8 cellular contexts compared by ENCODE assay signal in genomic region chr7:77330169-77330882, GRCh38.
A peak's percentile ranks its signal among the peaks of the same experiment; 100 is the strongest.
DNase-seq lines count a peak whose midpoint lies in the region; ATAC-seq and TF ChIP-seq lines count a peak whose summit lies in the region.

No MANE protein-coding gene starts in this region.

- ATAC-seq in GM21367 (IDR thresholded peaks at IDR 0.05; ENCODE audit: unreplicated experiment): peak; percentile 47
- no peak for ATAC-seq in activated naive CD8-positive, alpha-beta T cell treated with anti-CD3 and anti-CD28 coated beads, Interleukin-2, amount 10 ng/mL, durations not matched to agents 7 days and 5 days (ENCODE audit: low read depth)
- ATAC-seq in stimulated activated effector memory CD8-positive, alpha-beta T cell treated with anti-CD3 and anti-CD28 coated beads, Interleukin-12 subunit alpha, Interleukin-12 subunit beta, amount 100 ng/mL, for 72 hours: peak; percentile 69
- ATAC-seq in GM21526 (IDR thresholded peaks at IDR 0.05; ENCODE audit: low FRiP score, unreplicated experiment): no peak

- no peak overlapping the region for H3K4me3 ChIP-seq in hepatocyte

- H3K36me3 ChIP-seq in hepatocyte (replicated peaks; ENCODE audit: insufficient read depth, low read depth): no peaks in the 10 kb centered on the region

- no peak for TF ChIP-seq CTCF in hepatocyte (IDR thresholded peaks at IDR 0.05; ENCODE audit: poor library complexity)

- no peaks in the 10 kb centered on the region for H4K20me1 ChIP-seq in hepatocyte (ENCODE audit: insufficient read depth, poor library complexity, severe bottlenecking)

- peak overlapping the region; percentile 39 for H3K27ac Mint-ChIP-seq in activated naive CD8-positive, alpha-beta T cell treated with anti-CD3 and anti-CD28 coated beads, Interleukin-2, amount 10 ng/mL, durations not matched to agents 7 days and 5 days
- H3K27ac Mint-ChIP-seq in stimulated activated effector memory CD8-positive, alpha-beta T cell treated with anti-CD3 and anti-CD28 coated beads, Interleukin-12 subunit alpha, Interleukin-12 subunit beta, amount 100 ng/mL, for 72 hours: peak overlapping the region; percentile 23

- no peaks in the 10 kb centered on the region for H3K36me3 Mint-ChIP-seq in activated naive CD8-positive, alpha-beta T cell treated with anti-CD3 and anti-CD28 coated beads, Interleukin-2, amount 10 ng/mL, durations not matched to agents 7 days and 5 days
- peaks cover 8% of the 10 kb centered on the region for H3K36me3 Mint-ChIP-seq in stimulated activated effector memory CD8-positive, alpha-beta T cell treated with anti-CD3 and anti-CD28 coated beads, Interleukin-12 subunit alpha, Interleukin-12 subunit beta, amount 100 ng/mL, for 72 hours

- H3K4me3 Mint-ChIP-seq in activated naive CD8-positive, alpha-beta T cell treated with anti-CD3 and anti-CD28 coated beads, Interleukin-2, amount 10 ng/mL, durations not matched to agents 7 days and 5 days: peak overlapping the region; percentile 48
- peak overlapping the region; percentile 29 for H3K4me3 Mint-ChIP-seq in stimulated activated effector memory CD8-positive, alpha-beta T cell treated with anti-CD3 and anti-CD28 coated beads, Interleukin-12 subunit alpha, Interleukin-12 subunit beta, amount 100 ng/mL, for 72 hours

- H3K9me2 ChIP-seq in hepatocyte (replicated peaks; ENCODE audit: insufficient read depth): no peaks in the 10 kb centered on the region

- no peaks in the 10 kb centered on the region for H3K9me3 Mint-ChIP-seq in activated naive CD8-positive, alpha-beta T cell treated with anti-CD3 and anti-CD28 coated beads, Interleukin-2, amount 10 ng/mL, durations not matched to agents 7 days and 5 days
- no peaks in the 10 kb centered on the region for H3K9me3 Mint-ChIP-seq in stimulated activated effector memory CD8-positive, alpha-beta T cell treated with anti-CD3 and anti-CD28 coated beads, Interleukin-12 subunit alpha, Interleukin-12 subunit beta, amount 100 ng/mL, for 72 hours

- no peak overlapping the region for H2AFZ ChIP-seq in hepatocyte

- WGBS in hepatocyte (ENCODE audit: low lambda C conversion rate, missing lambda C conversion rate): 80% methylated on average over 6 of the region's 6 CpGs

- no peaks in the 10 kb centered on the region for H3K79me2 ChIP-seq in hepatocyte

- POLR2A ChIA-PET in activated naive CD8-positive, alpha-beta T cell treated with anti-CD3 and anti-CD28 coated beads, Interleukin-2, amount 10 ng/mL, durations not matched to agents 7 days and 5 days (lab: Charles Lee): no interaction called here

- H3K27me3 Mint-ChIP-seq in activated naive CD8-positive, alpha-beta T cell treated with anti-CD3 and anti-CD28 coated beads, Interleukin-2, amount 10 ng/mL, durations not matched to agents 7 days and 5 days: no peaks in the 10 kb centered on the region

- DNase-seq in ELR (ENCODE audit: low read depth) (peak; percentile 71), HT1080 (ENCODE audit: low read depth) (peak; percentile 84), NCI-H1105 treated with DMSO at 0.1 percent for 48 hours (lab: John Stamatoyannopoulos, UW) (no peak), hepatocyte (ENCODE audit: low spot score) (no peak)
- DNase-seq in activated naive CD8-positive, alpha-beta T cell treated with anti-CD3 and anti-CD28 coated beads, Interleukin-2, amount 10 ng/mL, durations not matched to agents 7 days and 5 days: no peak
- DNase-seq in stimulated activated effector memory CD8-positive, alpha-beta T cell treated with anti-CD3 and anti-CD28 coated beads, Interleukin-12 subunit alpha, Interleukin-12 subunit beta, amount 100 ng/mL, for 72 hours (ENCODE audit: low spot score in 2 of 2): peak in 1 of 2 donors; percentile 61

- H3K4me1 ChIP-seq in hepatocyte (ENCODE audit: insufficient read depth): peaks cover 16% of the 10 kb centered on the region

- H3K9me3 ChIP-seq in hepatocyte (ENCODE audit: low read depth): no peaks in the 10 kb centered on the region

- no peak overlapping the region for H3K27ac ChIP-seq in hepatocyte

- H3K27me3 ChIP-seq in hepatocyte: no peaks in the 10 kb centered on the region

- peaks cover 50% of the 10 kb centered on the region for H3K4me1 Mint-ChIP-seq in activated naive CD8-positive, alpha-beta T cell treated with anti-CD3 and anti-CD28 coated beads, Interleukin-2, amount 10 ng/mL, durations not matched to agents 7 days and 5 days
- H3K4me1 Mint-ChIP-seq in stimulated activated effector memory CD8-positive, alpha-beta T cell treated with anti-CD3 and anti-CD28 coated beads, Interleukin-12 subunit alpha, Interleukin-12 subunit beta, amount 100 ng/mL, for 72 hours: peaks cover 63% of the 10 kb centered on the region

- H3K4me2 ChIP-seq in hepatocyte: no peak overlapping the region

Comparison
In these comparisons a context has a peak if more than half of its experiments do, and no peak if none do; other contexts are left out.
1. DNase-seq: peak in ELR (single experiment) and HT1080 (single experiment); none in activated naive CD8-positive, alpha-beta T cell treated with anti-CD3 and anti-CD28 coated beads, Interleukin-2, amount 10 ng/mL, durations not matched to agents 7 days and 5 days (single experiment), NCI-H1105 treated with DMSO at 0.1 percent for 48 hours (single experiment) and hepatocyte (single experiment).
2. ATAC-seq: peak in GM21367 (single experiment) and stimulated activated effector memory CD8-positive, alpha-beta T cell treated with anti-CD3 and anti-CD28 coated beads, Interleukin-12 subunit alpha, Interleukin-12 subunit beta, amount 100 ng/mL, for 72 hours (single experiment); none in activated naive CD8-positive, alpha-beta T cell treated with anti-CD3 and anti-CD28 coated beads, Interleukin-2, amount 10 ng/mL, durations not matched to agents 7 days and 5 days (single experiment) and GM21526 (single experiment).